In genomic region chr9:132945186-132946130, GRCh38 we compare ENCODE assay signal across 8 cellular contexts. TPM values are rescaled to one million over a fixed set of nuclear protein-coding genes. Genes with fewer than 3 reads are reported as not detected.
DNase-seq lines count a peak whose midpoint lies in the region; ATAC-seq and TF ChIP-seq lines count a peak whose summit lies in the region.

No MANE protein-coding gene starts in this region.

- intact Hi-C loops in activated naive CD4-positive, alpha-beta T cell treated with anti-CD3 and anti-CD28 coated beads for 36 hours (cut with micrococcal nuclease), result loop anchor here (2.0 kb wide), 1 partner anchor 177 kb away; no protein-coding TSS in a partner anchor
- intact Hi-C loops in right lobe of liver (cut with DNase I), result no loop called here
- intact Hi-C loops in transverse colon (cut with DNase I; ENCODE audit: low total_unique reads), result no loop called here

- H3K36me3 Mint-ChIP-seq in activated naive CD4-positive, alpha-beta T cell treated with anti-CD3 and anti-CD28 coated beads for 36 hours (ENCODE audit: low read depth), result peaks cover 1% of the 10 kb centered on the region
- H3K36me3 Mint-ChIP-seq in activated naive CD8-positive, alpha-beta T cell treated with anti-CD3 and anti-CD28 coated beads, Interleukin-2, amount 50 U/mL, for 24 hours (ENCODE audit: low read depth), result no peaks in the 10 kb centered on the region

- peak; percentile 70 for DNase-seq in activated naive CD4-positive, alpha-beta T cell treated with anti-CD3 and anti-CD28 coated beads for 36 hours
- no peak for DNase-seq in activated naive CD4-positive, alpha-beta T cell (lab: John Stamatoyannopoulos, UW)
- DNase-seq in activated naive CD8-positive, alpha-beta T cell treated with anti-CD3 and anti-CD28 coated beads, Interleukin-2, amount 50 U/mL, for 24 hours, result no peak
- DNase-seq in right lobe of liver (no peak), transverse colon (no peak), putamen (ENCODE audit: low spot score) (no peak), NCI-H446 (lab: John Stamatoyannopoulos, UW) (no peak), NCI-H1694 (lab: John Stamatoyannopoulos, UW) (no peak)

- CTCF ChIA-PET in activated naive CD4-positive, alpha-beta T cell treated with anti-CD3 and anti-CD28 coated beads for 36 hours (lab: Charles Lee), result interaction anchor here (0.6 kb wide), 1 partner anchor 66 kb away, joined by 3 read pairs; no protein-coding TSS in a partner anchor

- H3K27me3 ChIP-seq in right lobe of liver, result no peaks in the 10 kb centered on the region
- no peaks in the 10 kb centered on the region for H3K27me3 ChIP-seq in transverse colon

- no peaks in the 10 kb centered on the region for H3K9me3 Mint-ChIP-seq in activated naive CD4-positive, alpha-beta T cell treated with anti-CD3 and anti-CD28 coated beads for 36 hours
- H3K9me3 Mint-ChIP-seq in activated naive CD8-positive, alpha-beta T cell treated with anti-CD3 and anti-CD28 coated beads, Interleukin-2, amount 50 U/mL, for 24 hours, result no peaks in the 10 kb centered on the region

- H3K36me3 ChIP-seq in right lobe of liver (no peaks in the 10 kb centered on the region), transverse colon (no peaks in the 10 kb centered on the region)

- ATAC-seq in activated naive CD8-positive, alpha-beta T cell treated with anti-CD3 and anti-CD28 coated beads, Interleukin-2, amount 50 U/mL, for 24 hours, result peak; percentile 2
- ATAC-seq in right lobe of liver, result no peak

- peak overlapping the region; percentile 97 to 99 (median 99) for H3K27ac ChIP-seq in right lobe of liver
- H3K27ac ChIP-seq in transverse colon, result peak overlapping the region; percentile 87 to 95 (median 94)

- 82% methylated on average over 14 of the region's 23 CpGs for WGBS in right lobe of liver (ENCODE audit: insufficient coverage, low coverage, low lambda C conversion rate, missing lambda C conversion rate)
- 69 to 90% methylated on average over 11 to 23 of the region's 23 CpGs for WGBS in transverse colon (ENCODE audit: low coverage in 1 of 2), 2 donors

- in situ Hi-C loops in transverse colon (cut with MboI; ENCODE audit: low pct_ligation_motif_present in 1 of 4, low pct_unique_long_range_greater_than_20kb in 1 of 4, low sequenced_read_pairs in 3 of 4), result no loop called here

- TF ChIP-seq EP300 in transverse colon (IDR thresholded peaks at IDR 0.05; ENCODE audit: low read depth), result no peak

- H3K4me3 Mint-ChIP-seq in activated naive CD4-positive, alpha-beta T cell treated with anti-CD3 and anti-CD28 coated beads for 36 hours, result peak overlapping the region; percentile 97
- peak overlapping the region; percentile 92 for H3K4me3 Mint-ChIP-seq in activated naive CD8-positive, alpha-beta T cell treated with anti-CD3 and anti-CD28 coated beads, Interleukin-2, amount 50 U/mL, for 24 hours

- peak overlapping the region; percentile 99 for H3K27ac Mint-ChIP-seq in activated naive CD4-positive, alpha-beta T cell treated with anti-CD3 and anti-CD28 coated beads for 36 hours
- peak overlapping the region; percentile 97 for H3K27ac Mint-ChIP-seq in activated naive CD8-positive, alpha-beta T cell treated with anti-CD3 and anti-CD28 coated beads, Interleukin-2, amount 50 U/mL, for 24 hours

- H3K4me1 ChIP-seq in right lobe of liver, result peaks cover 0 to 21% (median 6%) of the 10 kb centered on the region in 4 donors
- peaks cover 0 to 27% (median 25%) of the 10 kb centered on the region in 4 donors for H3K4me1 ChIP-seq in transverse colon

- H3K4me1 Mint-ChIP-seq in activated naive CD4-positive, alpha-beta T cell treated with anti-CD3 and anti-CD28 coated beads for 36 hours (ENCODE audit: low read depth), result peaks cover 27% of the 10 kb centered on the region
- H3K4me1 Mint-ChIP-seq in activated naive CD8-positive, alpha-beta T cell treated with anti-CD3 and anti-CD28 coated beads, Interleukin-2, amount 50 U/mL, for 24 hours, result peaks cover 19% of the 10 kb centered on the region

- H3K27me3 Mint-ChIP-seq in activated naive CD4-positive, alpha-beta T cell treated with anti-CD3 and anti-CD28 coated beads for 36 hours (ENCODE audit: low read depth), result no peaks in the 10 kb centered on the region
- no peaks in the 10 kb centered on the region for H3K27me3 Mint-ChIP-seq in activated naive CD8-positive, alpha-beta T cell treated with anti-CD3 and anti-CD28 coated beads, Interleukin-2, amount 50 U/mL, for 24 hours

- H3K4me3 ChIP-seq in right lobe of liver (peak overlapping the region; percentile 99 to 100 (median 99)), transverse colon (peak overlapping the region; percentile 33 to 98 (median 77))

- H3K9me3 ChIP-seq in right lobe of liver (no peaks in the 10 kb centered on the region), transverse colon (no peaks in the 10 kb centered on the region)

- no peak for TF ChIP-seq POLR2A in right lobe of liver (IDR thresholded peaks at IDR 0.05)
- no peak for TF ChIP-seq POLR2A in transverse colon (IDR thresholded peaks at IDR 0.05)

- TF ChIP-seq CTCF in right lobe of liver (IDR thresholded peaks at IDR 0.05) (no peak), transverse colon (IDR thresholded peaks at IDR 0.05) (no peak)

RNA-seq across cellular contexts. Expression of gene TSC1, which starts 1.0 kb away (rescaled TPM):
- total RNA-seq in activated naive CD4-positive, alpha-beta T cell treated with anti-CD3 and anti-CD28 coated beads for 36 hours, result 10 to 100 TPM; 18.8 to 19.7 TPM
- 10 to 100 TPM; 14.2 to 22.8 (median 18.3) TPM for total RNA-seq in right lobe of liver
- 100 to 1,000 TPM in 2 of 4 donors, 10 to 100 TPM in 2; 48.4 to 206 (median 92.3) TPM for total RNA-seq in transverse colon

RNA-seq across cellular contexts. Expression of gene GFI1B, which starts 33.0 kb away (rescaled TPM):
- total RNA-seq in activated naive CD4-positive, alpha-beta T cell treated with anti-CD3 and anti-CD28 coated beads for 36 hours, result not detected
- total RNA-seq in right lobe of liver, result under 1 TPM in 3 of 6 experiments, not detected in 3; 0.24 to 0.64 (median 0.39) TPM
- total RNA-seq in transverse colon, result 1 to 10 TPM in 2 of 4 donors, not detected in 2; 1.7 to 2.0 TPM
